8 cellular contexts compared by ENCODE assay signal in the genomic region with DNA sequence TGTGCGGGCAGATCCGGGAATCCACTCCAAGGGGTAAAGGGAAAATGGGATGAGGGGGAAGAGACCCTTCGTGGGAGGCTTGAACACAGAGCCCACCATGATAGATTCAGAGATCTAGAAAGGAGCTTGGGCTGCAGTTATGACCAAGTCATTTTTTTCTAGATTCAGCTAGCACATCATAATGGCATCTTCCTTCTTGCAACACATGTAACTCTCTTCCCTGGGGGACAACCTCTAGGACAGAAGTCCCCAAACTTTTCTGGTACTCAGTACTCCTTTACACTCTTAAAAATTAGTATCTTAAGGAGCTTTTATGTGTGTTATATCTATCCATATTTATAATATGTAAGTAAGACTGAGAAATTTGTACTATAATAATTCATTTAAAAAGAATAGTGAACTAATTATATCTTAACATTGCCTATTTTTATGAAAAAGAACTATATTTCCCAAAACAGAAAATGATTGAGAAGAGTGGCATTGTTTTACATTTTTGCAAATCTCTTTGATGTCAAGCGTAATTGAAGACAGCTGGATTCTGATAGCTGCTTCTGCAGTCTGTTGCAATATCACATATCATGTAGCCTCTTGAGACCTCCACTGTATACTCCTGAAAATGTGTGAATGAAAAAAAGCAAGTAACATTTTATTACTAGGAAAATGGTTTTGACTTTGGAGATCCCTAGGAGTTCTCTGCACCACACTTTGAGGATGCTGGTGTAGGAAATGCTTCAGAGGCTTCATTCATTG.
DNase-seq lines count a peak whose midpoint lies in the region; TF ChIP-seq lines count a peak whose summit lies in the region.

No MANE protein-coding gene starts in this region.

- H3K36me3 ChIP-seq in muscle layer of duodenum (ENCODE audit: control insufficient read depth in 1 of 2, insufficient read depth in 2 of 2, low read length in 2 of 2): no peaks in the 10 kb centered on the region

- no peaks in the 10 kb centered on the region for H3K27me3 ChIP-seq in muscle layer of duodenum (ENCODE audit: low read depth, low read length)

- H3K27ac ChIP-seq in muscle layer of duodenum (ENCODE audit: low read length): peak overlapping the region; percentile 73

- H3K4me1 ChIP-seq in muscle layer of duodenum (ENCODE audit: control insufficient read depth in 1 of 2, insufficient read depth in 2 of 2, low read length in 2 of 2): peaks cover 4 to 31% of the 10 kb centered on the region in 2 donors

- DNase-seq in AG09309 (ENCODE audit: low read depth) (no peak), HuH-7.5 (ENCODE audit: low spot score) (peak; percentile 6), cardiac fibroblast (ENCODE audit: low read depth in 2 of 2) (peak in 1 of 2 donors; percentile 60), D341Med (ENCODE audit: low spot score) (no peak), NCI-H2196 treated with DMSO at 0.1 percent for 48 hours (lab: John Stamatoyannopoulos, UW; ENCODE audit: unreplicated experiment) (no peak), NCI-H774 (lab: John Stamatoyannopoulos, UW) (no peak)
- no peak for DNase-seq in stimulated activated CD4-positive, alpha-beta T cell treated with anti-CD3 and anti-CD28 coated beads, Interleukin-12 subunit alpha, Interleukin-12 subunit beta, amount 100 ng/mL, for 4 hours

- H3K9me3 ChIP-seq in muscle layer of duodenum (ENCODE audit: control insufficient read depth in 1 of 2, low read length in 2 of 2): no peaks in the 10 kb centered on the region

- no peak for TF ChIP-seq CTCF in AG09309 (IDR thresholded peaks at IDR 0.05; ENCODE audit: control insufficient read depth, insufficient read depth, low read depth, low read length, missing control alignments)
- TF ChIP-seq CTCF in cardiac fibroblast (IDR thresholded peaks at IDR 0.05; ENCODE audit: low read depth, low read length): no peak

- H3K4me3 ChIP-seq in AG09309 (ENCODE audit: control insufficient read depth, low read depth, low read length): peak overlapping the region; percentile 82
- peak overlapping the region; percentile 80 to 88 for H3K4me3 ChIP-seq in cardiac fibroblast (replicated peaks in 1 of 2; ENCODE audit: low read depth in 2 of 2, low read length in 2 of 2)
- peak overlapping the region; percentile 73 to 80 for H3K4me3 ChIP-seq in muscle layer of duodenum (ENCODE audit: low read depth in 1 of 2, low read length in 2 of 2)
